Comparison of ENCODE assay signal across 8 cellular contexts in genomic region chr7:128830231-128831177, GRCh38. TPM values are rescaled to one million over a fixed set of nuclear protein-coding genes. Genes with fewer than 3 reads are reported as not detected.
DNase-seq lines count a peak whose midpoint lies in the region; ATAC-seq and TF ChIP-seq lines count a peak whose summit lies in the region.

Gene FLNC (plus strand): TSS chr7:128830406. CDS start chr7:128830638, 232 bp downstream.

- H3K27ac Mint-ChIP-seq in activated CD4-positive, alpha-beta T cell treated with anti-CD3 and anti-CD28 coated beads for 36 hours, result no peak within 1 kb of the TSS
- no peak within 1 kb of the TSS for H3K27ac Mint-ChIP-seq in activated CD8-positive, alpha-beta T cell treated with anti-CD3 and anti-CD28 coated beads for 36 hours

- no peaks in the 10 kb centered on the region for H3K9me3 Mint-ChIP-seq in activated CD4-positive, alpha-beta T cell treated with anti-CD3 and anti-CD28 coated beads for 36 hours (ENCODE audit: low read depth)
- H3K9me3 Mint-ChIP-seq in activated CD8-positive, alpha-beta T cell treated with anti-CD3 and anti-CD28 coated beads for 36 hours, result no peaks in the 10 kb centered on the region

- ATAC-seq in activated CD4-positive, alpha-beta T cell treated with anti-CD3 and anti-CD28 coated beads for 36 hours, result peak; percentile 62
- peak; percentile 59 for ATAC-seq in activated CD8-positive, alpha-beta T cell treated with anti-CD3 and anti-CD28 coated beads for 36 hours
- ATAC-seq in mucosa of descending colon, result peak; percentile 51

- intact Hi-C loops in activated CD4-positive, alpha-beta T cell treated with anti-CD3 and anti-CD28 coated beads for 36 hours (cut with DNase I, micrococcal nuclease), result loop anchor here in 1 of 2 experiments (2.0 kb wide), 1 partner anchor 40 kb away; the partner anchor contains the start of gene CCDC136
- intact Hi-C loops in activated CD8-positive, alpha-beta T cell treated with anti-CD3 and anti-CD28 coated beads for 36 hours (cut with micrococcal nuclease), result no loop called here
- intact Hi-C loops in mucosa of descending colon (cut with DNase I, micrococcal nuclease), result no loop called here

- POLR2A ChIA-PET in activated CD4-positive, alpha-beta T cell treated with anti-CD3 and anti-CD28 coated beads for 36 hours (lab: Charles Lee), result interaction anchor here (0.6 kb wide), 1 partner anchor 32 kb away, joined by 3 read pairs; the partner anchor contains the start of gene ATP6V1F
- POLR2A ChIA-PET in activated CD8-positive, alpha-beta T cell treated with anti-CD3 and anti-CD28 coated beads for 36 hours (lab: Charles Lee), result interaction anchor here (1.0 kb wide), 1 partner anchor 92 kb away, joined by 3 read pairs; no protein-coding TSS in a partner anchor

- H3K36me3 ChIP-seq in mucosa of descending colon (ENCODE audit: low read depth), result no peaks in the 10 kb centered on the region

- CTCF ChIA-PET in activated CD4-positive, alpha-beta T cell treated with anti-CD3 and anti-CD28 coated beads for 36 hours (lab: Charles Lee), result interaction anchor here (1.2 kb wide), 1 partner anchor 32 kb away, joined by 5 read pairs; the partner anchor contains the start of gene ATP6V1F
- CTCF ChIA-PET in activated CD8-positive, alpha-beta T cell treated with anti-CD3 and anti-CD28 coated beads for 36 hours (lab: Charles Lee), result interaction anchor here (1.0 to 4.2 kb wide), 4 partner anchors 12 to 38 kb away, joined by 3 to 22 read pairs (median 8); partner anchors contain the start of genes ATP6V1F and CCDC136

- DNase-seq in activated CD4-positive, alpha-beta T cell treated with anti-CD3 and anti-CD28 coated beads for 36 hours, result peak; percentile 61
- no peak for DNase-seq in activated CD4-positive, alpha-beta T cell treated with anti-CD3 and anti-CD28 coated beads for 1 hour
- DNase-seq in activated CD8-positive, alpha-beta T cell treated with anti-CD3 and anti-CD28 coated beads for 36 hours, result peak; percentile 59
- DNase-seq in epithelial cell of esophagus (ENCODE audit: low read depth) (peak; percentile 45), mucosa of descending colon (peak in 1 of 3 donors; percentile 63), stromal cell of bone marrow (ENCODE audit: low read depth) (peak; percentile 41), KG1 (lab: John Stamatoyannopoulos, UW) (no peak), NCI-H187 treated with DMSO at 0.1 percent for 48 hours (lab: John Stamatoyannopoulos, UW) (no peak)

- peaks cover 27% of the 10 kb centered on the region for H3K27me3 Mint-ChIP-seq in activated CD4-positive, alpha-beta T cell treated with anti-CD3 and anti-CD28 coated beads for 36 hours
- peaks cover 38% of the 10 kb centered on the region for H3K27me3 Mint-ChIP-seq in activated CD8-positive, alpha-beta T cell treated with anti-CD3 and anti-CD28 coated beads for 36 hours

- peaks cover 13% of the 10 kb centered on the region for H3K4me1 ChIP-seq in mucosa of descending colon (ENCODE audit: low read depth)

- H3K4me3 ChIP-seq in epithelial cell of esophagus (ENCODE audit: low read length), result peak within 1 kb of the TSS; percentile 21
- no peak within 1 kb of the TSS for H3K4me3 ChIP-seq in mucosa of descending colon

- no peaks in the 10 kb centered on the region for H3K9me3 ChIP-seq in mucosa of descending colon

- no peak for TF ChIP-seq CTCF in activated CD8-positive, alpha-beta T cell treated with anti-CD3 and anti-CD28 coated beads for 36 hours (IDR thresholded peaks at IDR 0.05)
- TF ChIP-seq CTCF in epithelial cell of esophagus (IDR thresholded peaks at IDR 0.05; ENCODE audit: insufficient read depth, low read depth, low read length, missing control alignments), result no peak
- no peak for TF ChIP-seq CTCF in mucosa of descending colon (IDR thresholded peaks at IDR 0.05)

- H3K36me3 Mint-ChIP-seq in activated CD4-positive, alpha-beta T cell treated with anti-CD3 and anti-CD28 coated beads for 36 hours (ENCODE audit: low read depth), result no peaks in the 10 kb centered on the region
- no peaks in the 10 kb centered on the region for H3K36me3 Mint-ChIP-seq in activated CD8-positive, alpha-beta T cell treated with anti-CD3 and anti-CD28 coated beads for 36 hours (ENCODE audit: low read depth)

- H3K4me1 Mint-ChIP-seq in activated CD4-positive, alpha-beta T cell treated with anti-CD3 and anti-CD28 coated beads for 36 hours, result peaks cover 13% of the 10 kb centered on the region
- peaks cover 15% of the 10 kb centered on the region for H3K4me1 Mint-ChIP-seq in activated CD8-positive, alpha-beta T cell treated with anti-CD3 and anti-CD28 coated beads for 36 hours (ENCODE audit: low read depth)

- H3K4me3 Mint-ChIP-seq in activated CD4-positive, alpha-beta T cell treated with anti-CD3 and anti-CD28 coated beads for 36 hours, result peak within 1 kb of the TSS; percentile 30
- peak within 1 kb of the TSS; percentile 50 for H3K4me3 Mint-ChIP-seq in activated CD8-positive, alpha-beta T cell treated with anti-CD3 and anti-CD28 coated beads for 36 hours

RNA-seq across cellular contexts. Expression of gene FLNC, which starts in this region (rescaled TPM):
- under 1 TPM; 0.09 to 0.18 TPM for total RNA-seq in activated CD4-positive, alpha-beta T cell treated with anti-CD3 and anti-CD28 coated beads for 36 hours
- total RNA-seq in activated CD8-positive, alpha-beta T cell treated with anti-CD3 and anti-CD28 coated beads for 36 hours, result under 1 TPM; 0.14 to 0.16 TPM
- total RNA-seq in mucosa of descending colon, result 100 to 1,000 TPM in 1 of 3 donors, 10 to 100 TPM in 1, 1 to 10 TPM in 1; 6.9 to 267 (median 15.0) TPM

Comparison
In these comparisons a context has a peak if more than half of its experiments do, and no peak if none do; other contexts are left out.
1. RNA of gene FLNC (total RNA-seq): 6.9 to 267 TPM in mucosa of descending colon; 0.09 to 0.18 TPM in activated CD4-positive, alpha-beta T cell treated with anti-CD3 and anti-CD28 coated beads for 36 hours and 0.14 to 0.16 TPM in activated CD8-positive, alpha-beta T cell treated with anti-CD3 and anti-CD28 coated beads for 36 hours; every median in the first group is over 4 times any median in the second.
2. Peak in DNase-seq and ATAC-seq in activated CD4-positive, alpha-beta T cell treated with anti-CD3 and anti-CD28 coated beads for 36 hours; RNA of the gene not detected or under 1 TPM.
3. Peak in DNase-seq and ATAC-seq in activated CD8-positive, alpha-beta T cell treated with anti-CD3 and anti-CD28 coated beads for 36 hours; RNA of the gene not detected or under 1 TPM.
4. DNase-seq: peak in epithelial cell of esophagus (single experiment) and stromal cell of bone marrow (single experiment); none in activated CD4-positive, alpha-beta T cell treated with anti-CD3 and anti-CD28 coated beads for 1 hour (single experiment), KG1 (single experiment) and NCI-H187 treated with DMSO at 0.1 percent for 48 hours (single experiment).
5. Peak in every context shown above with its lines, with median percentiles within 50 percentile points of each other: ATAC-seq.